ENCODE assay signal across 12 cellular contexts in the genomic region with DNA sequence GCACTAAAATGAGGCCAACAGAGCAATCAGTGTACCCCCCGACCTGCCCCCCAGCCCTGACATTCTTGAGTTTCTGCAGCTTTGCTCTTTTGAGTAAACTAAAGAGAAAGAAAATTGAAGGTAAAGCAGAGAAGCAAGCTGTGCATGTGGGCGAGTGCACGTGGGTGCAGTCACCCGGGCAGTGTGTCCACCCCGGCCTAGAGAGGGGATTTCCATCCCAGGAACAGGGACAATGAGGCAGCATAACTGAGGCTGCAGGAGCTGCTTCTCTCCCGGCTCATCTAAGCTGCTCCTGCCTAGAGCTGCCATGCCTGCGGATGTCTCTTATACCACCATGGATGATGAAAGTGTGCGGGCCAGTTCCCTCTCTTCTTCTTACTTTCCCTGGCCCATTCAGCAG. TPM values are rescaled to one million over a fixed set of nuclear protein-coding genes. Genes with fewer than 3 reads are reported as not detected.
DNase-seq lines count a peak whose midpoint lies in the region; ATAC-seq, FAIRE-seq and TF ChIP-seq lines count a peak whose summit lies in the region.
"Had no signal": no experiment of that assay in that cellular context is flagged by ENCODE, and none has a peak within 500 bp of the region (broad histone marks: within the 10 kb centered on the region; RNA-seq: fewer than 3 reads in every experiment).

No MANE protein-coding gene starts in this region.

- no peak overlapping the region for H3K4me2 ChIP-seq in GM12878 (ENCODE audit: control insufficient read depth, insufficient read depth)

- H3K9me3 Mint-ChIP-seq in CD4-positive, alpha-beta T cell: no peaks in the 10 kb centered on the region
- no peaks in the 10 kb centered on the region for H3K9me3 Mint-ChIP-seq in HFFc6
- H3K9me3 Mint-ChIP-seq in natural killer cell treated with Interleukin-12 subunit alpha and Interleukin-12 subunit beta and Interleukin-15 and Interleukin-18, amount 100 ng/mL, for 72 hours: peaks cover 3% of the 10 kb centered on the region
- H3K9me3 Mint-ChIP-seq in endothelial cell (ENCODE audit: unreplicated experiment): no peaks in the 10 kb centered on the region

- TF ChIP-seq CTCF in CD4-positive, alpha-beta T cell (IDR thresholded peaks at IDR 0.05): no peak
- no peak for TF ChIP-seq CTCF in HFFc6 (IDR thresholded peaks at IDR 0.05)
- TF ChIP-seq CTCF in GM12878 (IDR thresholded peaks at IDR 0.05 in 2 of 3, conservative IDR thresholded peaks at IDR 0.05 in 1 of 3; ENCODE audit: control insufficient read depth in 2 of 3, extremely low read depth in 1 of 3, insufficient read depth in 1 of 3, low read depth in 3 of 3, low read length in 3 of 3): no peak
- no peak for TF ChIP-seq CTCF in endothelial cell (IDR thresholded peaks at IDR 0.05; ENCODE audit: unreplicated experiment)
- TF ChIP-seq CTCF in BE2C (IDR thresholded peaks at IDR 0.05; ENCODE audit: low read depth, low read length): no peak

- SMC1A ChIA-PET in GM12878 (lab: Charles Lee; ENCODE audit: uncharacterized antibody, unreplicated experiment): interaction anchor here (1.0 to 2.0 kb wide), 3 partner anchors 8 to 23 kb away, joined by 3 to 6 read pairs (median 3); no protein-coding TSS in a partner anchor

- FAIRE-seq in GM12878 (lab: Jason Lieb, UNC): no peak

- no peaks in the 10 kb centered on the region for H3K27me3 Mint-ChIP-seq in CD4-positive, alpha-beta T cell
- H3K27me3 Mint-ChIP-seq in HFFc6 (ENCODE audit: insufficient read depth) (no peaks in the 10 kb centered on the region), endothelial cell (ENCODE audit: unreplicated experiment) (peaks cover 5% of the 10 kb centered on the region)
- H3K27me3 Mint-ChIP-seq in natural killer cell treated with Interleukin-12 subunit alpha and Interleukin-12 subunit beta and Interleukin-15 and Interleukin-18, amount 100 ng/mL, for 72 hours: no peaks in the 10 kb centered on the region

- no peak overlapping the region for H3K27ac ChIP-seq in CD4-positive, alpha-beta T cell (ENCODE audit: low read depth, low read length)
- H3K27ac ChIP-seq in GM12878 (ENCODE audit: control insufficient read depth, insufficient read depth): no peak overlapping the region
- H3K27ac ChIP-seq: adrenal gland, coronary artery, testis had no signal

- POLR2A ChIA-PET in CD4-positive, alpha-beta T cell (lab: Charles Lee): interaction anchor here (1.0 to 2.0 kb wide), 4 partner anchors 11 to 37 kb away, joined by 5 to 10 read pairs (median 8); partner anchors contain the start of genes AURKA, CASS4 and CSTF1
- POLR2A ChIA-PET in GM12878 (lab: Charles Lee): interaction anchor here (0.7 kb wide), 1 partner anchor 38 kb away, joined by 4 read pairs; no protein-coding TSS in a partner anchor

- no peaks in the 10 kb centered on the region for H3K27me3 ChIP-seq in CD4-positive, alpha-beta T cell (ENCODE audit: control insufficient read depth, insufficient read depth, low read length)
- no peaks in the 10 kb centered on the region for H3K27me3 ChIP-seq in GM12878 (replicated peaks in 1 of 2; ENCODE audit: control insufficient read depth in 2 of 2, insufficient read depth in 2 of 2, low read length in 1 of 2)
- H3K27me3 ChIP-seq in BE2C: 0 out of 2 replicates have a peak, but pooled peaks cover 4% of the 10 kb centered on the region
- H3K27me3 ChIP-seq: adrenal gland, testis had no signal

- H3K4me1 ChIP-seq in GM12878 (ENCODE audit: control insufficient read depth, insufficient read depth, low read length): peaks cover 10% of the 10 kb centered on the region
- no peaks in the 10 kb centered on the region for H3K4me1 ChIP-seq in BE2C
- H3K4me1 ChIP-seq: adrenal gland, testis had no signal

- WGBS in GM12878 (ENCODE audit: insufficient coverage, insufficient replicate concordance, low lambda C conversion rate, missing lambda C conversion rate): 37% methylated on average over 8 of the region's 8 CpGs

- H3K79me2 ChIP-seq in GM12878 (ENCODE audit: control insufficient read depth, insufficient read depth, low read length): no peaks in the 10 kb centered on the region

- BruUV-seq in GM12878 (replicated peaks; lab: Mats Ljungman, UMichigan): no TSS peak

- H4K20me1 ChIP-seq in GM12878 (ENCODE audit: control insufficient read depth, insufficient read depth): no peaks in the 10 kb centered on the region

- no peak for TF ChIP-seq POLR2A in GM12878 (IDR thresholded peaks at IDR 0.05; ENCODE audit: low read depth, low read length)

- RAD21 ChIA-PET in GM12878 (lab: Charles Lee; ENCODE audit: unreplicated experiment): interaction anchor here (0.6 kb wide), 1 partner anchor 169 kb away, joined by 3 read pairs; no protein-coding TSS in a partner anchor

- peak overlapping the region; percentile 86 for H3K4me3 Mint-ChIP-seq in CD4-positive, alpha-beta T cell
- H3K4me3 Mint-ChIP-seq in HFFc6: peak overlapping the region; percentile 70
- peak overlapping the region; percentile 72 for H3K4me3 Mint-ChIP-seq in natural killer cell treated with Interleukin-12 subunit alpha and Interleukin-12 subunit beta and Interleukin-15 and Interleukin-18, amount 100 ng/mL, for 72 hours
- H3K4me3 Mint-ChIP-seq in endothelial cell (ENCODE audit: unreplicated experiment): no peak overlapping the region

- no peak overlapping the region for H3K9ac ChIP-seq in GM12878 (ENCODE audit: control insufficient read depth, insufficient read depth, low read length)

- no peak for TF ChIP-seq EP300 in GM12878 (IDR thresholded peaks at IDR 0.05; ENCODE audit: borderline replicate concordance in 1 of 2, control insufficient read depth in 1 of 2, low read depth in 2 of 2, low read length in 2 of 2)

- in situ Hi-C loops in GM12878 (cut with MboI): no loop called here

- H3K27ac Mint-ChIP-seq in CD4-positive, alpha-beta T cell: peak overlapping the region; percentile 78
- peak overlapping the region; percentile 97 for H3K27ac Mint-ChIP-seq in HFFc6
- peak overlapping the region; percentile 82 to 94 for H3K27ac Mint-ChIP-seq in natural killer cell treated with Interleukin-12 subunit alpha and Interleukin-12 subunit beta and Interleukin-15 and Interleukin-18, amount 100 ng/mL, for 72 hours
- no peak overlapping the region for H3K27ac Mint-ChIP-seq in endothelial cell (ENCODE audit: unreplicated experiment)

- peaks cover 60% of the 10 kb centered on the region for H3K4me1 Mint-ChIP-seq in CD4-positive, alpha-beta T cell (ENCODE audit: low read depth)
- H3K4me1 Mint-ChIP-seq in HFFc6 (ENCODE audit: low read depth) (peaks cover 68% of the 10 kb centered on the region), endothelial cell (ENCODE audit: unreplicated experiment) (peaks cover 16% of the 10 kb centered on the region)
- peaks cover 33 to 45% of the 10 kb centered on the region in 2 donors for H3K4me1 Mint-ChIP-seq in natural killer cell treated with Interleukin-12 subunit alpha and Interleukin-12 subunit beta and Interleukin-15 and Interleukin-18, amount 100 ng/mL, for 72 hours (ENCODE audit: low read depth in 2 of 2)

- no peak overlapping the region; the same call in 1 of the 2 replicates for H2AFZ ChIP-seq in GM12878 (ENCODE audit: control insufficient read depth, low read depth, low read length)

- H3K36me3 Mint-ChIP-seq in CD4-positive, alpha-beta T cell (ENCODE audit: low read depth): peaks cover 19% of the 10 kb centered on the region
- H3K36me3 Mint-ChIP-seq in HFFc6 (ENCODE audit: low read depth): no peaks in the 10 kb centered on the region
- no peaks in the 10 kb centered on the region for H3K36me3 Mint-ChIP-seq in natural killer cell treated with Interleukin-12 subunit alpha and Interleukin-12 subunit beta and Interleukin-15 and Interleukin-18, amount 100 ng/mL, for 72 hours
- peaks cover 4% of the 10 kb centered on the region for H3K36me3 Mint-ChIP-seq in endothelial cell (ENCODE audit: low read depth, unreplicated experiment)

- CTCF ChIA-PET in CD4-positive, alpha-beta T cell (lab: Charles Lee): no interaction called here
- CTCF ChIA-PET in GM12878 (lab: Yijun Ruan, JAX): no interaction called here

- H3K4me3 ChIP-seq in GM12878 (no peak overlapping the region), BE2C (ENCODE audit: low read depth, low read length) (no peak overlapping the region)
- H3K4me3 ChIP-seq: adrenal gland, coronary artery, testis had no signal

- no peak for TF ChIP-seq RAD21 in GM12878 (IDR thresholded peaks at IDR 0.05; ENCODE audit: insufficient read depth, low read depth, low read length)

- intact Hi-C loops in CD4-positive, alpha-beta T cell (cut with DNase I, micrococcal nuclease): no loop called here
- intact Hi-C loops in GM12878 (cut with micrococcal nuclease; ENCODE audit: unreplicated experiment): no loop called here

- no peak for ATAC-seq in CD4-positive, alpha-beta T cell (ENCODE audit: poor library complexity)
- ATAC-seq in GM12878: peak; percentile 54
- ATAC-seq in natural killer cell treated with Interleukin-12 subunit alpha and Interleukin-12 subunit beta and Interleukin-15 and Interleukin-18, amount 100 ng/mL, for 72 hours: no peak

- no peaks in the 10 kb centered on the region for H3K9me3 ChIP-seq in CD4-positive, alpha-beta T cell (ENCODE audit: control insufficient read depth, low read length)
- H3K9me3 ChIP-seq in GM12878 (replicated peaks; ENCODE audit: control insufficient read depth, insufficient read depth, low read length) (no peaks in the 10 kb centered on the region), BE2C (no peaks in the 10 kb centered on the region; the same call in 1 of the 2 replicates)
- H3K9me3 ChIP-seq: adrenal gland, testis had no signal

- H3K36me3 ChIP-seq in GM12878 (ENCODE audit: control insufficient read depth in 2 of 2, insufficient read depth in 2 of 2, low read length in 1 of 2) (no peaks in the 10 kb centered on the region), BE2C (no peaks in the 10 kb centered on the region)
- H3K36me3 ChIP-seq: adrenal gland had no signal

- no peak for DNase-seq in CD4-positive, alpha-beta T cell
- DNase-seq in HFFc6 (no peak), GM12878 (ENCODE audit: low read depth, low spot score) (no peak), endothelial cell (ENCODE audit: low spot score) (no peak), BE2C (no peak), HuH-7 (ENCODE audit: low spot score) (no peak)
- no peak for DNase-seq in natural killer cell treated with Interleukin-12 subunit alpha and Interleukin-12 subunit beta and Interleukin-15 and Interleukin-18, amount 100 ng/mL, for 72 hours (ENCODE audit: low spot score)
- DNase-seq: DMS 273 treated with DMSO at 0.1 percent for 48 hours, testis had no signal

RNA-seq across cellular contexts. Expression of gene CASS4, which starts 16.8 kb away (rescaled TPM):
- 10 to 100 TPM; 37.0 to 39.8 TPM for total RNA-seq in CD4-positive, alpha-beta T cell
- under 1 TPM; 0.38 to 0.70 (median 0.56) TPM for total RNA-seq in HFFc6 (2021; fragmentation: NEBNext Ultra II Directional; extraction: Animal tissue kit (Norgen Biotek cat#: 25700))
- total RNA-seq in GM12878 (2013; cell fraction: nucleolus; rRNA removed): 0.47 TPM in 1 of 2 replicates, not detected in the other
- total RNA-seq in GM12878 (2014; rRNA removed) (0.06 and 0.11 TPM in 2 replicates), GM12878 (2014; rRNA removed; fragmentation: Illumina TruSeq; extraction: Trizol) (0.09 and 0.14 TPM in 2 replicates), GM12878 (2021) (0.19 and 0.21 TPM in 2 replicates), endothelial cell (ENCODE audit: unreplicated experiment) (not detected)
- polyA plus RNA-seq in GM12878 (2011; ENCODE audit: low read depth): 0.14 TPM
- polyA plus RNA-seq in GM12878 (2011; rRNA removed) (0.10 and 0.11 TPM in 2 replicates), GM12878 (2014; fragmentation: Illumina TruSeq; extraction: Trizol) (0.13 and 0.21 TPM in 2 replicates), GM12878 (2014; fragmentation: Nextera tagmentation; extraction: Ambion mirVana) (under 1 TPM; 0.04 to 0.11 TPM), GM12878 (2014; rRNA removed) (0.04 and 0.24 TPM in 2 replicates), GM12878 (2016; fragmentation: Nextera tagmentation; extraction: Ambion mirVana) (under 1 TPM in 1 of 2 experiments, not detected in 1; 0.05 TPM)
- 0.01 and 0.03 TPM in 2 replicates for polyA plus RNA-seq in GM12878 (2011; cell fraction: cytosol; rRNA removed)
- polyA plus RNA-seq in GM12878 (2011; cell fraction: nucleus; rRNA removed): 0.09 and 0.15 TPM in 2 replicates
- polyA plus RNA-seq in GM12878 (2012): 0.13 and 0.22 TPM in 2 replicates
- polyA minus RNA-seq in GM12878 (2011; rRNA and poly(A)+ RNA removed): 0.10 and 0.15 TPM in 2 replicates
- polyA minus RNA-seq in GM12878 (2011; cell fraction: cytosol; rRNA and poly(A)+ RNA removed): not detected in 2 replicates
- polyA minus RNA-seq in GM12878 (2011; cell fraction: nucleus; rRNA and poly(A)+ RNA removed): 0.10 and 0.12 TPM in 2 replicates
- 1 to 10 TPM; 1.3 to 4.1 TPM for total RNA-seq in natural killer cell treated with Interleukin-12 subunit alpha and Interleukin-12 subunit beta and Interleukin-15 and Interleukin-18, amount 100 ng/mL, for 72 hours
- 0.25 TPM for polyA plus RNA-seq in BE2C (2012; ENCODE audit: insufficient read depth, insufficient read length, low read depth)
- total RNA-seq: SK-MEL-5 had no signal

RNA-seq across cellular contexts. Expression of gene CSTF1, which starts 36.4 kb away (rescaled TPM):
- total RNA-seq in CD4-positive, alpha-beta T cell: 10 to 100 TPM; 20.7 to 21.8 TPM
- 10 to 100 TPM; 32.1 to 40.5 (median 34.6) TPM for total RNA-seq in HFFc6 (2021; fragmentation: NEBNext Ultra II Directional; extraction: Animal tissue kit (Norgen Biotek cat#: 25700))
- 45.6 and 47.2 TPM in 2 replicates for total RNA-seq in GM12878 (2013; cell fraction: nucleolus; rRNA removed)
- total RNA-seq in GM12878 (2014; rRNA removed) (41.9 and 42.7 TPM in 2 replicates), GM12878 (2014; rRNA removed; fragmentation: Illumina TruSeq; extraction: Trizol) (42.5 and 45.8 TPM in 2 replicates), GM12878 (2021) (39.7 and 41.8 TPM in 2 replicates), endothelial cell (ENCODE audit: unreplicated experiment) (42.0 TPM)
- polyA plus RNA-seq in GM12878 (2011; ENCODE audit: low read depth): 23.0 TPM
- polyA plus RNA-seq in GM12878 (2011; rRNA removed) (81.4 and 89.1 TPM in 2 replicates), GM12878 (2014; fragmentation: Illumina TruSeq; extraction: Trizol) (56.2 and 57.8 TPM in 2 replicates), GM12878 (2014; fragmentation: Nextera tagmentation; extraction: Ambion mirVana) (10 to 100 TPM; 63.3 to 66.0 TPM), GM12878 (2014; rRNA removed) (44.9 and 47.2 TPM in 2 replicates), GM12878 (2016; fragmentation: Nextera tagmentation; extraction: Ambion mirVana) (10 to 100 TPM; 43.3 to 54.5 TPM)
- polyA plus RNA-seq in GM12878 (2011; cell fraction: cytosol; rRNA removed): 71.6 and 81.5 TPM in 2 replicates
- polyA plus RNA-seq in GM12878 (2011; cell fraction: nucleus; rRNA removed): 60.9 and 66.0 TPM in 2 replicates
- polyA plus RNA-seq in GM12878 (2012): 31.3 and 34.4 TPM in 2 replicates
- 115 and 172 TPM in 2 replicates for polyA minus RNA-seq in GM12878 (2011; rRNA and poly(A)+ RNA removed)
- 28.7 and 32.7 TPM in 2 replicates for polyA minus RNA-seq in GM12878 (2011; cell fraction: cytosol; rRNA and poly(A)+ RNA removed)
- 30.7 and 45.1 TPM in 2 replicates for polyA minus RNA-seq in GM12878 (2011; cell fraction: nucleus; rRNA and poly(A)+ RNA removed)
- 10 to 100 TPM; 39.6 to 40.1 TPM for total RNA-seq in natural killer cell treated with Interleukin-12 subunit alpha and Interleukin-12 subunit beta and Interleukin-15 and Interleukin-18, amount 100 ng/mL, for 72 hours
- 48.3 TPM for polyA plus RNA-seq in BE2C (2012; ENCODE audit: insufficient read depth, insufficient read length, low read depth)

RNA-seq across cellular contexts. Expression of gene AURKA, which starts 36.9 kb away (rescaled TPM):
- under 1 TPM; 0.25 to 0.36 TPM for total RNA-seq in CD4-positive, alpha-beta T cell
- total RNA-seq in HFFc6 (2021; fragmentation: NEBNext Ultra II Directional; extraction: Animal tissue kit (Norgen Biotek cat#: 25700)): 10 to 100 TPM; 37.2 to 82.0 (median 77.1) TPM
- 18.8 and 19.4 TPM in 2 replicates for total RNA-seq in GM12878 (2013; cell fraction: nucleolus; rRNA removed)
- 57.3 and 63.1 TPM in 2 replicates for total RNA-seq in GM12878 (2014; rRNA removed)
- 67.9 and 71.6 TPM in 2 replicates for total RNA-seq in GM12878 (2014; rRNA removed; fragmentation: Illumina TruSeq; extraction: Trizol)
- 59.4 and 61.2 TPM in 2 replicates for total RNA-seq in GM12878 (2021)
- polyA plus RNA-seq in GM12878 (2011; ENCODE audit: low read depth): 20.0 TPM
- 87.6 and 108 TPM in 2 replicates for polyA plus RNA-seq in GM12878 (2011; rRNA removed)
- 66.6 and 74.8 TPM in 2 replicates for polyA plus RNA-seq in GM12878 (2011; cell fraction: cytosol; rRNA removed)
- polyA plus RNA-seq in GM12878 (2011; cell fraction: nucleus; rRNA removed): 37.8 and 38.0 TPM in 2 replicates
- 19.8 and 28.8 TPM in 2 replicates for polyA plus RNA-seq in GM12878 (2012)
- 98.7 and 113 TPM in 2 replicates for polyA plus RNA-seq in GM12878 (2014; fragmentation: Illumina TruSeq; extraction: Trizol)
- 10 to 100 TPM; 70.9 to 75.2 TPM for polyA plus RNA-seq in GM12878 (2014; fragmentation: Nextera tagmentation; extraction: Ambion mirVana)
- 58.3 and 60.8 TPM in 2 replicates for polyA plus RNA-seq in GM12878 (2014; rRNA removed)
- 100 to 1,000 TPM; 120 to 122 TPM for polyA plus RNA-seq in GM12878 (2016; fragmentation: Nextera tagmentation; extraction: Ambion mirVana)
- polyA minus RNA-seq in GM12878 (2011; rRNA and poly(A)+ RNA removed): 55.3 and 61.1 TPM in 2 replicates
- polyA minus RNA-seq in GM12878 (2011; cell fraction: cytosol; rRNA and poly(A)+ RNA removed): 31.7 and 35.6 TPM in 2 replicates
- polyA minus RNA-seq in GM12878 (2011; cell fraction: nucleus; rRNA and poly(A)+ RNA removed): 11.7 and 18.3 TPM in 2 replicates
- total RNA-seq in natural killer cell treated with Interleukin-12 subunit alpha and Interleukin-12 subunit beta and Interleukin-15 and Interleukin-18, amount 100 ng/mL, for 72 hours: 10 to 100 TPM; 45.1 to 80.8 TPM
- 14.3 TPM for total RNA-seq in endothelial cell (ENCODE audit: unreplicated experiment)
- polyA plus RNA-seq in BE2C (2012; ENCODE audit: insufficient read depth, insufficient read length, low read depth): 10.9 TPM

RNA-seq across cellular contexts. Expression of gene RTF2, which starts 39.5 kb away (rescaled TPM):
- total RNA-seq in CD4-positive, alpha-beta T cell: 10 to 100 TPM; 52.7 to 55.2 TPM
- total RNA-seq in HFFc6 (2021; fragmentation: NEBNext Ultra II Directional; extraction: Animal tissue kit (Norgen Biotek cat#: 25700)): 100 to 1,000 TPM; 148 to 158 (median 153) TPM
- total RNA-seq in GM12878 (2013; cell fraction: nucleolus; rRNA removed): 34.7 and 35.4 TPM in 2 replicates
- total RNA-seq in GM12878 (2014; rRNA removed) (71.2 and 73.9 TPM in 2 replicates), GM12878 (2014; rRNA removed; fragmentation: Illumina TruSeq; extraction: Trizol) (65.1 and 66.2 TPM in 2 replicates), GM12878 (2021) (77.0 and 77.7 TPM in 2 replicates), endothelial cell (ENCODE audit: unreplicated experiment) (79.9 TPM)
- 28.1 TPM for polyA plus RNA-seq in GM12878 (2011; ENCODE audit: low read depth)
- polyA plus RNA-seq in GM12878 (2011; rRNA removed) (86.5 and 100 TPM in 2 replicates), GM12878 (2014; fragmentation: Illumina TruSeq; extraction: Trizol) (61.5 and 79.2 TPM in 2 replicates), GM12878 (2014; fragmentation: Nextera tagmentation; extraction: Ambion mirVana) (100 to 1,000 TPM in 1 of 2 experiments, 10 to 100 TPM in 1; 99.3 to 133 TPM), GM12878 (2014; rRNA removed) (69.1 and 71.4 TPM in 2 replicates), GM12878 (2016; fragmentation: Nextera tagmentation; extraction: Ambion mirVana) (100 to 1,000 TPM; 124 TPM)
- 73.8 and 90.9 TPM in 2 replicates for polyA plus RNA-seq in GM12878 (2011; cell fraction: cytosol; rRNA removed)
- 56.3 and 61.4 TPM in 2 replicates for polyA plus RNA-seq in GM12878 (2011; cell fraction: nucleus; rRNA removed)
- 59.7 and 63.6 TPM in 2 replicates for polyA plus RNA-seq in GM12878 (2012)
- polyA minus RNA-seq in GM12878 (2011; rRNA and poly(A)+ RNA removed): 37.5 and 54.1 TPM in 2 replicates
- polyA minus RNA-seq in GM12878 (2011; cell fraction: cytosol; rRNA and poly(A)+ RNA removed): 10.6 and 19.2 TPM in 2 replicates
- 14.1 and 19.7 TPM in 2 replicates for polyA minus RNA-seq in GM12878 (2011; cell fraction: nucleus; rRNA and poly(A)+ RNA removed)
- total RNA-seq in natural killer cell treated with Interleukin-12 subunit alpha and Interleukin-12 subunit beta and Interleukin-15 and Interleukin-18, amount 100 ng/mL, for 72 hours: 10 to 100 TPM; 78.5 to 92.2 TPM
- polyA plus RNA-seq in BE2C (2012; ENCODE audit: insufficient read depth, insufficient read length, low read depth): 237 TPM

Comparison
In these comparisons a context has a peak if more than half of its experiments do, and no peak if none do; other contexts are left out.
1. RNA of gene CASS4, which starts 16.8 kb away (total RNA-seq): 37.0 to 39.8 TPM in CD4-positive, alpha-beta T cell; 1.3 to 4.1 TPM in natural killer cell treated with Interleukin-12 subunit alpha and Interleukin-12 subunit beta and Interleukin-15 and Interleukin-18, amount 100 ng/mL, for 72 hours, 0.38 to 0.70 TPM in HFFc6, 0.06 to 0.47 TPM in GM12878 and not detected in endothelial cell (single experiment); every median in the first group is over 4 times any median in the second.
2. RNA of gene AURKA, which starts 36.9 kb away (total RNA-seq): 45.1 to 80.8 TPM in natural killer cell treated with Interleukin-12 subunit alpha and Interleukin-12 subunit beta and Interleukin-15 and Interleukin-18, amount 100 ng/mL, for 72 hours, 37.2 to 82.0 TPM in HFFc6, 18.8 to 71.6 TPM in GM12878 and 14.3 TPM in endothelial cell (single experiment); 0.25 to 0.36 TPM in CD4-positive, alpha-beta T cell; every median in the first group is over 10 times any median in the second.